ENCODE assay signal across 8 cellular contexts in genomic region chr5:4868140-4868735, GRCh38.
A peak's percentile ranks its signal among the peaks of the same experiment; 100 is the strongest.
DNase-seq lines count a peak whose midpoint lies in the region; ATAC-seq and TF ChIP-seq lines count a peak whose summit lies in the region.

No MANE protein-coding gene starts in this region.

- H3K4me1 ChIP-seq in PC-3 (ENCODE audit: insufficient read depth, low read length) (no peaks in the 10 kb centered on the region), breast epithelium (no peaks in the 10 kb centered on the region), left lung (no peaks in the 10 kb centered on the region)

- POLR2A ChIA-PET in AG04450 (lab: Yijun Ruan, JAX) (no interaction called here), PC-3 (lab: Charles Lee; ENCODE audit: unreplicated experiment) (no interaction called here)

- H3K27me3 ChIP-seq in AG04450 (ENCODE audit: control insufficient read depth, insufficient read depth, low read length) (no peaks in the 10 kb centered on the region), PC-3 (ENCODE audit: low read length) (peaks cover 42% of the 10 kb centered on the region), breast epithelium (peaks cover 0 to 2% of the 10 kb centered on the region in 2 donors), left lung (no peaks in the 10 kb centered on the region)

- H3K36me3 ChIP-seq in PC-3 (ENCODE audit: low read depth, low read length) (no peaks in the 10 kb centered on the region), breast epithelium (no peaks in the 10 kb centered on the region), left lung (no peaks in the 10 kb centered on the region)

- H3K9ac ChIP-seq in PC-3 (ENCODE audit: low read length) = no peak overlapping the region

- H3K4me3 ChIP-seq in AG04450 (ENCODE audit: low read depth, low read length) = no peak overlapping the region
- no peak overlapping the region for H3K4me3 ChIP-seq in PC-3 (ENCODE audit: low read length)
- no peak overlapping the region for H3K4me3 ChIP-seq in breast epithelium
- H3K4me3 ChIP-seq in left lung = no peak overlapping the region

- no peaks in the 10 kb centered on the region for H4K20me1 ChIP-seq in PC-3 (ENCODE audit: low read length)

- ATAC-seq in HG03342 (IDR thresholded peaks at IDR 0.05; ENCODE audit: unreplicated experiment) (peak; percentile 66), PC-3 (peak; percentile 62), left lung (peak; percentile 86)

- intact Hi-C loops in PC-3 (cut with micrococcal nuclease) = loop anchor here (1.0 kb wide), 1 partner anchor 551 kb away; no protein-coding TSS in a partner anchor
- intact Hi-C loops in breast epithelium (cut with DNase I; ENCODE audit: low total_unique reads) = no loop called here
- intact Hi-C loops in left lung (cut with DNase I) = no loop called here

- no TSS peak for BruUV-seq in PC-3 (replicated peaks; lab: Mats Ljungman, UMichigan)

- no peaks in the 10 kb centered on the region for H3K79me2 ChIP-seq in PC-3 (ENCODE audit: low read length)

- no peaks in the 10 kb centered on the region for H3F3A ChIP-seq in PC-3 (ENCODE audit: low read length, unreplicated experiment)

- H2AFZ ChIP-seq in PC-3 (ENCODE audit: low read length) = no peak overlapping the region

- H3K4me2 ChIP-seq in PC-3 (ENCODE audit: low read length) = no peak overlapping the region

- no peak for TF ChIP-seq POLR2A in breast epithelium (IDR thresholded peaks at IDR 0.05)

- H3K9me3 ChIP-seq in AG04450 (ENCODE audit: control insufficient read depth, insufficient read depth, low read length) (peaks cover 43% of the 10 kb centered on the region), PC-3 (ENCODE audit: low read length) (no peaks in the 10 kb centered on the region), breast epithelium (no peaks in the 10 kb centered on the region), left lung (peaks cover 0 to 3% of the 10 kb centered on the region in 2 donors)

- CTCF ChIA-PET in AG04450 (lab: Charles Lee) (interaction anchor here (0.6 kb wide), 2 partner anchors 190 to 551 kb away, joined by 3 to 4 read pairs; no protein-coding TSS in a partner anchor), PC-3 (lab: Charles Lee) (no interaction called here)

- H3K27ac ChIP-seq in AG04450 (ENCODE audit: low read depth, low read length) (no peak overlapping the region), PC-3 (ENCODE audit: low read length) (no peak overlapping the region), breast epithelium (no peak overlapping the region), left lung (no peak overlapping the region)

- no peaks in the 10 kb centered on the region for H3K9me2 ChIP-seq in PC-3 (replicated peaks; ENCODE audit: low read length)

- DNase-seq in AG04450 (ENCODE audit: low read depth, low spot score) = no peak
- peak; percentile 12 for DNase-seq in GM04504 (ENCODE audit: low read depth)
- peak; percentile 75 for DNase-seq in PC-3
- no peak for DNase-seq in breast epithelium (ENCODE audit: low spot score in 2 of 2)
- DNase-seq in left lung = peak in 1 of 2 donors; percentile 52
- peak; percentile 22 for DNase-seq in stimulated activated CD8-positive, alpha-beta memory T cell treated with anti-CD3 and anti-CD28 coated beads, Interleukin-7, amount 100 ng/mL, for 24 hours (ENCODE audit: low read depth)
- DNase-seq in activated gamma-delta T cell (lab: John Stamatoyannopoulos, UW) = no peak

- TF ChIP-seq CTCF in AG04450 (IDR thresholded peaks at IDR 0.05; ENCODE audit: low read depth, low read length) = peak; percentile 34; the same call in 1 of the 2 replicates
- peak; percentile 88 for TF ChIP-seq CTCF in PC-3 (conservative IDR thresholded peaks at IDR 0.05; ENCODE audit: low read depth, low read length)
- peak in 2 of 3 donors; percentile 30 to 63 for TF ChIP-seq CTCF in breast epithelium (IDR thresholded peaks at IDR 0.05)
- peak; percentile 72 to 74 for TF ChIP-seq CTCF in left lung (IDR thresholded peaks at IDR 0.05)

Comparison
In these comparisons a context has a peak if more than half of its experiments do, and no peak if none do; other contexts are left out.
1. DNase-seq: peak in GM04504 (single experiment), PC-3 (single experiment) and stimulated activated CD8-positive, alpha-beta memory T cell treated with anti-CD3 and anti-CD28 coated beads, Interleukin-7, amount 100 ng/mL, for 24 hours (single experiment); none in AG04450 (single experiment), breast epithelium (0 of 2) and activated gamma-delta T cell (single experiment).
2. CTCF ChIP-seq: peak in every context shown above with its lines; median percentile 88 in PC-3; 73 in left lung; 46 in breast epithelium; 34 in AG04450.
3. Peak in every context shown above with its lines, with median percentiles within 50 percentile points of each other: ATAC-seq.